ENCODE assay signal across 8 cellular contexts in the genomic region with DNA sequence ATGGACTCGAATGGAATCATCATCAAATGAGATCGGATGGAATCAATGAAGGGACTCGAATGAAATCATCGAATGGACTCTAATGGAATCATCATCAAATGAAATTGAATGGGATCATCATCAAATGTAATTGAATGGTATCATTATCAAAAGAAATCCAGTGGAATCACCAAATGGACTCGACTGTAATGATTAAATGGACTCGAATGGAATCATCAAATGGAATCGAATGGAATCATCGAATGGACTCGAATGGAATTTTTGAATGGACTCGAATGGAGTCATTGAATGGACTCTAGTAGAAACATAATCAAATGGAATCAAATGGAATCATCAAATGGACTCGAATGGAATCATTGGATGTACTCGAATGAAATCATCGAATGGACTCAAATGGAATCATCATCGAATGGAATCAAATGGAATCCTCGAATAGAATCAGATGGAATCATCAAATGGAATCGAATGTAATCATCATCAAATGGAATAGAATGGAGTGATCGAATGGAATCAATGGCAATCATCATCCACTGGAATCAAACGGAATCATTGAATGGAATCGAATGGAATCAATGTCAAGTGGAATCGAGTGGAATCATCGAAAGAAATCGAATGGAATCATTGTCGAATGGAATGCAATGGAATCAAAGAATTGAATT.
DNase-seq lines count a peak whose midpoint lies in the region; ATAC-seq, FAIRE-seq and TF ChIP-seq lines count a peak whose summit lies in the region.
"Not testable (repeated sequence)": the region's sequence is repeated elsewhere in the genome, so short reads cannot be mapped to it uniquely, and the experiment has no call there.

No MANE protein-coding gene starts in this region.

- not testable (repeated sequence) for H3K9ac ChIP-seq in astrocyte (ENCODE audit: low read length); neural progenitor cell

- not testable (repeated sequence) for H3K4me1 ChIP-seq in astrocyte (ENCODE audit: insufficient read depth, low read length); heart right ventricle; neural progenitor cell

- intact Hi-C loops in heart right ventricle (cut with DNase I) = loop anchor here in 1 of 10 donors (1.0 kb wide), 1 partner anchor 11 kb away; no protein-coding TSS in a partner anchor

- peaks cover 17% of the 10 kb centered on the region for H3K9me3 ChIP-seq in astrocyte (ENCODE audit: insufficient read depth, low read depth, low read length)
- peaks cover 0 to 27% (median 10%) of the 10 kb centered on the region in 11 donors for H3K9me3 ChIP-seq in heart right ventricle
- peaks cover 28% of the 10 kb centered on the region for H3K9me3 ChIP-seq in neural progenitor cell (ENCODE audit: low read depth)

- DNase-seq in SK-N-DZ (ENCODE audit: low spot score) = peak; percentile 8
- peak; percentile 5 for DNase-seq in astrocyte (ENCODE audit: low read depth)
- DNase-seq in heart right ventricle = peak in 1 of 2 donors; percentile 74
- not testable (repeated sequence) for DNase-seq in neural progenitor cell (ENCODE audit: low spot score)
- peak; percentile 84 for DNase-seq in ureter (ENCODE audit: low spot score)

- H3K27me3 ChIP-seq in astrocyte (ENCODE audit: insufficient read depth, low read length); neural progenitor cell: not testable (repeated sequence)
- peaks cover 0 to 13% (median 0%) of the 10 kb centered on the region in 7 donors for H3K27me3 ChIP-seq in heart right ventricle

- 66 to 68% methylated on average over 23 of the region's 23 CpGs for WGBS in heart right ventricle, 2 donors

- H3K36me3 ChIP-seq in astrocyte (ENCODE audit: insufficient read depth, low read length); heart right ventricle; neural progenitor cell: not testable (repeated sequence)

- H3K4me3 ChIP-seq in astrocyte (ENCODE audit: insufficient read depth, low read depth, low read length); heart right ventricle: not testable (repeated sequence)
- peak overlapping the region; percentile 0 for H3K4me3 ChIP-seq in neural progenitor cell

- H3K9me3 Mint-ChIP-seq in astrocyte (ENCODE audit: unreplicated experiment) (peaks cover 22% of the 10 kb centered on the region), neural progenitor cell (peaks cover 23% of the 10 kb centered on the region)

- H3K4me1 Mint-ChIP-seq in astrocyte (ENCODE audit: low read depth, unreplicated experiment); neural progenitor cell: not testable (repeated sequence)

- not testable (repeated sequence) for H3K36me3 Mint-ChIP-seq in astrocyte (ENCODE audit: low read depth, unreplicated experiment); neural progenitor cell

- not testable (repeated sequence) for H2AFZ ChIP-seq in astrocyte (ENCODE audit: low read depth, low read length); neural progenitor cell (replicated peaks)

- H3K27ac ChIP-seq in astrocyte (ENCODE audit: low read depth, low read length); heart right ventricle: not testable (repeated sequence)
- H3K27ac ChIP-seq in neural progenitor cell = peak overlapping the region; percentile 0

- not testable (repeated sequence) for H3K27ac Mint-ChIP-seq in astrocyte (ENCODE audit: unreplicated experiment); neural progenitor cell

- peaks cover 14% of the 10 kb centered on the region for H3F3A ChIP-seq in neural progenitor cell (ENCODE audit: low read depth)

- TF ChIP-seq CTCF in astrocyte (IDR thresholded peaks at IDR 0.05; ENCODE audit: insufficient read depth, low read depth, low read length); heart right ventricle (IDR thresholded peaks at IDR 0.05); neural progenitor cell (IDR thresholded peaks at IDR 0.05): not testable (repeated sequence)

- FAIRE-seq in astrocyte (lab: Jason Lieb, UNC) = not testable (repeated sequence)

- not testable (repeated sequence) for H3K27me3 Mint-ChIP-seq in astrocyte (ENCODE audit: low read depth, unreplicated experiment); neural progenitor cell (ENCODE audit: insufficient read depth, low read depth)

- H3K4me3 Mint-ChIP-seq in astrocyte (ENCODE audit: unreplicated experiment); neural progenitor cell: not testable (repeated sequence)

- not testable (repeated sequence) for H3K4me2 ChIP-seq in astrocyte (ENCODE audit: low read length); neural progenitor cell

- not testable (repeated sequence) for H4K20me1 ChIP-seq in astrocyte (ENCODE audit: insufficient read depth, low read length); neural progenitor cell (ENCODE audit: low read depth)

- not testable (repeated sequence) for H3K79me2 ChIP-seq in astrocyte (ENCODE audit: insufficient read depth, low read length); neural progenitor cell (ENCODE audit: low read depth)

- ATAC-seq in GM18520 (IDR thresholded peaks at IDR 0.05; ENCODE audit: unreplicated experiment) (peak; percentile 2), GM21723 (IDR thresholded peaks at IDR 0.05; ENCODE audit: unreplicated experiment) (peak; percentile 6), HG03097 (IDR thresholded peaks at IDR 0.05; ENCODE audit: low FRiP score, unreplicated experiment) (peak; percentile 10), heart right ventricle (peak; percentile 3 to 15 (median 8))
